In genomic region chr6:99393366-99393697, GRCh38 we compare ENCODE assay signal across 8 cellular contexts. TPM values are rescaled to one million over a fixed set of nuclear protein-coding genes. Genes with fewer than 3 reads are reported as not detected.
DNase-seq lines count a peak whose midpoint lies in the region; ATAC-seq and TF ChIP-seq lines count a peak whose summit lies in the region.

No MANE protein-coding gene starts in this region.

- peaks cover 18% of the 10 kb centered on the region for H3K4me1 ChIP-seq in Karpas-422 (ENCODE audit: low read length)
- no peaks in the 10 kb centered on the region for H3K4me1 ChIP-seq in effector memory CD4-positive, alpha-beta T cell (ENCODE audit: control insufficient read depth, insufficient read depth, low read length, poor library complexity, severe bottlenecking)

- peak overlapping the region; percentile 85 for H3K4me2 ChIP-seq in Karpas-422 (ENCODE audit: low read depth, low read length, poor library complexity, severe bottlenecking)

- H3K9me2 ChIP-seq in Karpas-422 (replicated peaks; ENCODE audit: insufficient read depth, low read length), result no peaks in the 10 kb centered on the region

- peaks cover 4% of the 10 kb centered on the region for H3K27me3 Mint-ChIP-seq in nephron progenitor cell (ENCODE audit: low read depth, poor library complexity)

- TF ChIP-seq CTCF in GM06990 (IDR thresholded peaks at IDR 0.05; ENCODE audit: insufficient read depth, low read length, poor library complexity, severe bottlenecking) (no peak), nephron progenitor cell (IDR thresholded peaks at IDR 0.05) (no peak)

- H3K36me3 ChIP-seq in GM06990 (ENCODE audit: control insufficient read depth, insufficient read depth, low read length), result no peaks in the 10 kb centered on the region
- peaks cover 10% of the 10 kb centered on the region; the same call in 1 of the 2 replicates for H3K36me3 ChIP-seq in Karpas-422 (ENCODE audit: insufficient read depth, low read length)
- H3K36me3 ChIP-seq in effector memory CD4-positive, alpha-beta T cell (ENCODE audit: control insufficient read depth, insufficient read depth, low read length), result no peaks in the 10 kb centered on the region

- H4K20me1 ChIP-seq in Karpas-422 (ENCODE audit: insufficient read depth, low read depth, low read length), result no peaks in the 10 kb centered on the region

- peak; percentile 21 for ATAC-seq in GM21717 (IDR thresholded peaks at IDR 0.05; ENCODE audit: unreplicated experiment)

- peaks cover 17% of the 10 kb centered on the region for H3K36me3 Mint-ChIP-seq in nephron progenitor cell (ENCODE audit: low read depth)

- H3K4me3 ChIP-seq in GM06990 (replicated peaks; ENCODE audit: low read depth, low read length) (peak overlapping the region; percentile 90), Karpas-422 (ENCODE audit: low read length) (peak overlapping the region; percentile 81)
- peak overlapping the region; percentile 96 for H3K4me3 ChIP-seq in effector memory CD4-positive, alpha-beta T cell (ENCODE audit: insufficient read depth, low read depth, low read length, poor library complexity, severe bottlenecking)

- peaks cover 39% of the 10 kb centered on the region for H3K79me2 ChIP-seq in Karpas-422 (ENCODE audit: low read length)

- H2AFZ ChIP-seq in Karpas-422 (ENCODE audit: low read length), result peak overlapping the region; percentile 80

- H3K9ac ChIP-seq in Karpas-422 (ENCODE audit: low read length), result peak overlapping the region; percentile 78

- H3K27ac Mint-ChIP-seq in nephron progenitor cell, result peak overlapping the region; percentile 98

- peaks cover 16% of the 10 kb centered on the region for H3K4me1 Mint-ChIP-seq in nephron progenitor cell

- H3K27me3 ChIP-seq in GM06990 (replicated peaks; ENCODE audit: control insufficient read depth, insufficient read depth, low read length), result no peaks in the 10 kb centered on the region
- no peaks in the 10 kb centered on the region for H3K27me3 ChIP-seq in Karpas-422 (ENCODE audit: low read length)
- H3K27me3 ChIP-seq in effector memory CD4-positive, alpha-beta T cell (replicated peaks; ENCODE audit: control insufficient read depth, insufficient read depth, low read length, poor library complexity, severe bottlenecking), result no peaks in the 10 kb centered on the region

- no peaks in the 10 kb centered on the region for H3K9me3 ChIP-seq in Karpas-422 (ENCODE audit: low read length)
- no peaks in the 10 kb centered on the region for H3K9me3 ChIP-seq in effector memory CD4-positive, alpha-beta T cell (ENCODE audit: control insufficient read depth, low read length)

- no peaks in the 10 kb centered on the region for H3K9me3 Mint-ChIP-seq in nephron progenitor cell

- peak overlapping the region; percentile 94 for H3K4me3 Mint-ChIP-seq in nephron progenitor cell

- peak overlapping the region; percentile 70 for H3K27ac ChIP-seq in Karpas-422 (ENCODE audit: low read length)
- peak overlapping the region; percentile 47 for H3K27ac ChIP-seq in effector memory CD4-positive, alpha-beta T cell (ENCODE audit: insufficient read depth, low read length, poor library complexity, severe bottlenecking)

- no peak for DNase-seq in GM06990 (ENCODE audit: extremely low read depth, insufficient read length)
- DNase-seq in Karpas-422, result peak; percentile 62
- no peak for DNase-seq in effector memory CD4-positive, alpha-beta T cell
- DNase-seq in nephron progenitor cell, result no peak
- DNase-seq in middle frontal gyrus (ENCODE audit: extremely low spot score, low spot score), result no peak
- no peak for DNase-seq in HT-29 (ENCODE audit: low spot score)
- no peak for DNase-seq in COLO668 (lab: John Stamatoyannopoulos, UW; ENCODE audit: unreplicated experiment)

RNA-seq across cellular contexts. Expression of gene COQ3, which starts 0.7 kb away (rescaled TPM):
- total RNA-seq in Karpas-422 (2014; rRNA removed; shearing (Covaris generic); ENCODE audit: low replicate concordance), result 13.1 and 14.4 TPM in 2 replicates
- total RNA-seq in HT-29 (2014; rRNA removed; shearing (Covaris generic)), result 8.3 and 12.4 TPM in 2 replicates

RNA-seq across cellular contexts. Expression of gene PNISR, which starts 31.8 kb away (rescaled TPM):
- total RNA-seq in Karpas-422 (2014; rRNA removed; shearing (Covaris generic); ENCODE audit: low replicate concordance), result 147 and 288 TPM in 2 replicates
- total RNA-seq in HT-29 (2014; rRNA removed; shearing (Covaris generic)), result 27.9 and 32.9 TPM in 2 replicates

RNA-seq across cellular contexts. Expression of gene FAXC, which starts 43.9 kb away (rescaled TPM):
- not detected in 2 replicates for total RNA-seq in Karpas-422 (2014; rRNA removed; shearing (Covaris generic); ENCODE audit: low replicate concordance)
- not detected in 2 replicates for total RNA-seq in HT-29 (2014; rRNA removed; shearing (Covaris generic))
